1 cellular context compared by ENCODE assay signal in genomic region chr2:117956036-117956791, GRCh38.
TF ChIP-seq lines count a peak whose summit lies in the region.

No MANE protein-coding gene starts in this region.

TF ChIP-seq in SK-N-SH, 30 proteins besides CTCF, POLR2A, EP300 and RAD21:
- TF ChIP-seq MEF2A (IDR thresholded peaks at IDR 0.05; ENCODE audit: borderline replicate concordance, low read depth) (no peak), PBX3 (IDR thresholded peaks at IDR 0.05) (peak; percentile 33; the same call in 1 of the 2 replicates)
